1 cellular context compared by ENCODE assay signal in the genomic region with DNA sequence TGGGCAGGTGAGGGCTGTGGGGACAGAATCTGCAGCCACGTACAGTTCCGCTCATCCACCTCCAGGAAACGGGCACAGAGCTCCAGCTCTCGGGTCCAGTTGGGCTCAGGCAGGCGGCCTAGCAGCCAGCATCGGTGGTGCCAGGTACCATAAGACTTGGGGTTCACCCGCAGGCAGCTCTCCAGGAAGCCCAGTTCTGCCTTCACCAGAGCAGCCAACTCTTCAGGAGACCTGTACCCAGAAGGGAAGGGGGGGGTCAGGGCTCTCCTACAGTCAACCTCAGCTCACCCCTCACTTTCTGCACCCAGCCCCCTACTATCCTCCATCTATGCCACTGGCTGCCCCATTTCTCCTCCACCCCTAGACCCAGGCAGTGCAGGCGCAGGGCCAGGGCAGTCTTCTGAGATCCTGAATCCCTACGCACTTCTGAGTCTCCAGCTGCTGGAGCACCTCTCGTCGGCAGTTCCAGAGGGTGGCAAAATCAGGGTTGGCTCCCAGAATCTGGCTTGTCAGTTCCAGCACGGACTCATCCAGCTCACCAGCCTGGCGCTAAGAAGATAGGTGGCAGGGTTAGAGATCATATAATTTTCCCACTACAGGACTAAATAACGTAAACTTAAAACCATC.
TF ChIP-seq lines count a peak whose summit lies in the region.

No MANE protein-coding gene starts in this region.

TF ChIP-seq in WTC11, 78 proteins besides CTCF, POLR2A, EP300 and RAD21 (continued from another document):
- TF ChIP-seq, protein P1, sequence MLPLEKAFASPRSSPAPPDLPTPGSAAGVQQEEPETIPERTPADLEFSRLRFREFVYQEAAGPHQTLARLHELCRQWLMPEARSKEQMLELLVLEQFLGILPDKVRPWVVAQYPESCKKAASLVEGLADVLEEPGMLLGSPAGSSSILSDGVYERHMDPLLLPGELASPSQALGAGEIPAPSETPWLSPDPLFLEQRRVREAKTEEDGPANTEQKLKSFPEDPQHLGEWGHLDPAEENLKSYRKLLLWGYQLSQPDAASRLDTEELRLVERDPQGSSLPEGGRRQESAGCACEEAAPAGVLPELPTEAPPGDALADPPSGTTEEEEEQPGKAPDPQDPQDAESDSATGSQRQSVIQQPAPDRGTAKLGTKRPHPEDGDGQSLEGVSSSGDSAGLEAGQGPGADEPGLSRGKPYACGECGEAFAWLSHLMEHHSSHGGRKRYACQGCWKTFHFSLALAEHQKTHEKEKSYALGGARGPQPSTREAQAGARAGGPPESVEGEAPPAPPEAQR (CRISPR knock-in tag; IDR thresholded peaks at IDR 0.05): no peak
- no peak for TF ChIP-seq FOXP1 (CRISPR knock-in tag; IDR thresholded peaks at IDR 0.05; ENCODE audit: borderline replicate concordance)
- TF ChIP-seq FOXK1 (CRISPR knock-in tag; IDR thresholded peaks at IDR 0.05): no peak
- TF ChIP-seq SMAD4 (CRISPR knock-in tag; IDR thresholded peaks at IDR 0.05): no peak
- no peak for TF ChIP-seq JUN (CRISPR knock-in tag; IDR thresholded peaks at IDR 0.05)
- TF ChIP-seq ELF4 (CRISPR knock-in tag; IDR thresholded peaks at IDR 0.05; ENCODE audit: low read depth): no peak
- no peak for TF ChIP-seq TEAD1 (CRISPR knock-in tag; IDR thresholded peaks at IDR 0.05)
- no peak for TF ChIP-seq HMGA2 (CRISPR knock-in tag; IDR thresholded peaks at IDR 0.05)
- TF ChIP-seq, protein P2, sequence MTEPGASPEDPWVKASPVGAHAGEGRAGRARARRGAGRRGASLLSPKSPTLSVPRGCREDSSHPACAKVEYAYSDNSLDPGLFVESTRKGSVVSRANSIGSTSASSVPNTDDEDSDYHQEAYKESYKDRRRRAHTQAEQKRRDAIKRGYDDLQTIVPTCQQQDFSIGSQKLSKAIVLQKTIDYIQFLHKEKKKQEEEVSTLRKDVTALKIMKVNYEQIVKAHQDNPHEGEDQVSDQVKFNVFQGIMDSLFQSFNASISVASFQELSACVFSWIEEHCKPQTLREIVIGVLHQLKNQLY (CRISPR knock-in tag; IDR thresholded peaks at IDR 0.05): no peak
- no peak for TF ChIP-seq ZNF138 (CRISPR knock-in tag; conservative IDR thresholded peaks at IDR 0.05)
- TF ChIP-seq, protein P3, sequence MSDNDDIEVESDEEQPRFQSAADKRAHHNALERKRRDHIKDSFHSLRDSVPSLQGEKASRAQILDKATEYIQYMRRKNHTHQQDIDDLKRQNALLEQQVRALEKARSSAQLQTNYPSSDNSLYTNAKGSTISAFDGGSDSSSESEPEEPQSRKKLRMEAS (CRISPR knock-in tag; IDR thresholded peaks at IDR 0.05): no peak
